Comparison of ENCODE assay signal across 8 cellular contexts in the genomic region with DNA sequence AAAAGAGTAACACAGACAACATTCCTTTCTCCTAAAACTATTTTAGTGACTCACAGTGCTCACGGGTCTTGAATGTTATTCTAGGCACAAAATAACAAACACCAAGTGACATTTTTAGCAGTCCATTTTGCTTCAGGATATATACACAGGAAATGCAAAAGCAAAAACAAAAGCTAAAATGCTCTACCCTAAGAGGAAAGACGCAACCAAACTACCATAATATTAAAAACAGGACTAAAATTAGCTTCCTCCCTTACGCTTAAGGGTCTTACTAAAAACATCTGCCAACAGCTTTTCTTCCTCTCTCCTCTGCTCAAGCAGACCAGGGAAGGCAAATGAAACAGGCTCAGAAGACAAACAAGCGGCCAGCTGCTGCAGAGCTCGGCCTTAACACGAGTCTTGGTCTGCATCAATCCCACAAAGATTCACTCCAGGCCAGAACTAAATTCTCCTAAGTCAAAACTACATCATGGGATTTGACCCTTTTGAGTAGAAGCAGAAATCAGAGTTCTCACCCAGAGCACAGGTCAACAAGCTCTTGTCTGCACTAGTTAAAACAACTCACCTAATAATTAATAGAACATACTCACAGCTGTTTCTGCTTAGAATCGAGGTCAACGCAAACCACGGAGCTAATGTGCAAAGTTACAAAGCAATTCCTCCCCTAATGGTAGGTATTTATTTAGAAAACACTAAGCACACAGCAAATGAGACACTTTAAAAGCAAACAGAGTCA.
A peak's percentile ranks its signal among the peaks of the same experiment; 100 is the strongest.
DNase-seq lines count a peak whose midpoint lies in the region; ATAC-seq, FAIRE-seq and TF ChIP-seq lines count a peak whose summit lies in the region.

No MANE protein-coding gene starts in this region.

- no peak overlapping the region for H2AFZ ChIP-seq in ACC112 (ENCODE audit: low read length, unreplicated experiment)

- H3K27ac ChIP-seq in ACC112 (ENCODE audit: low read depth, low read length) = peak overlapping the region; percentile 91
- peak overlapping the region; percentile 80 for H3K27ac ChIP-seq in lower lobe of right lung

- peak; percentile 42 for ATAC-seq in GM18511 (IDR thresholded peaks at IDR 0.05; ENCODE audit: unreplicated experiment)
- ATAC-seq in lower lobe of right lung = peak in 1 of 2 donors; percentile 29

- TF ChIP-seq CTCF in lower lobe of right lung (IDR thresholded peaks at IDR 0.05) = no peak

- H3K79me2 ChIP-seq in ACC112 (ENCODE audit: control insufficient read depth, insufficient read depth, low read length, unreplicated experiment) = peaks cover 51% of the 10 kb centered on the region

- H3K9me3 ChIP-seq in lower lobe of right lung = no peaks in the 10 kb centered on the region

- intact Hi-C loops in lower lobe of right lung (cut with DNase I) = no loop called here

- H3K27me3 ChIP-seq in ACC112 (ENCODE audit: insufficient read depth, low read length) = no peaks in the 10 kb centered on the region
- no peaks in the 10 kb centered on the region for H3K27me3 ChIP-seq in lower lobe of right lung (ENCODE audit: low read depth)

- peak; percentile 16 for DNase-seq in NCI-H460 (ENCODE audit: extremely low read depth, low read depth)
- peak; percentile 31 for DNase-seq in central memory CD4-positive, alpha-beta T cell
- no peak for DNase-seq in lower lobe of right lung
- DNase-seq in urothelium cell line (ENCODE audit: low spot score) = peak; percentile 33
- no peak for DNase-seq in NCI-H2081 (lab: John Stamatoyannopoulos, UW)
- no peak for DNase-seq in HuH-7.5 (ENCODE audit: low spot score)

- peak overlapping the region; percentile 72 for H3K4me3 ChIP-seq in ACC112 (ENCODE audit: low read depth, low read length)
- H3K4me3 ChIP-seq in lower lobe of right lung = no peak overlapping the region

- H3K36me3 ChIP-seq in ACC112 (ENCODE audit: insufficient read depth, low read length) = no peaks in the 10 kb centered on the region
- no peaks in the 10 kb centered on the region for H3K36me3 ChIP-seq in lower lobe of right lung

- H3K4me1 ChIP-seq in ACC112 (ENCODE audit: control insufficient read depth, insufficient read depth, low read length, unreplicated experiment) (peaks cover 53% of the 10 kb centered on the region), lower lobe of right lung (peaks cover 82% of the 10 kb centered on the region)

- no peak for FAIRE-seq in urothelium cell line (lab: Jason Lieb, UNC)

Comparison
In these comparisons a context has a peak if more than half of its experiments do, and no peak if none do; other contexts are left out.
1. DNase-seq: peak in NCI-H460 (single experiment), central memory CD4-positive, alpha-beta T cell (single experiment) and urothelium cell line (single experiment); none in lower lobe of right lung (single experiment), NCI-H2081 (0 of 2) and HuH-7.5 (single experiment).